In genomic region chrX:51682365-51683106, GRCh38 we compare ENCODE assay signal across 10 cellular contexts. TPM values are rescaled to one million over a fixed set of nuclear protein-coding genes. Genes with fewer than 3 reads are reported as not detected.
"Had no signal": no experiment of that assay in that cellular context is flagged by ENCODE, and none has a peak within 500 bp of the region (broad histone marks: within the 10 kb centered on the region; RNA-seq: fewer than 3 reads in every experiment).

Gene CENPVL2, minus strand, starts transcription at chrX:51682831. Its CDS starts 0 bp downstream, at chrX:51682831.

RNA-seq across cellular contexts. Expression of gene CENPVL2, which starts in this region (rescaled TPM):
- total RNA-seq: OCI-LY7, PC-3, PC-9, Peyer's patch, Right ventricle myocardium inferior, Right ventricle myocardium superior, RPMI7951, SJCRH30, SJSA1, SK-MEL-5 had no signal
